27 cellular contexts compared by ENCODE assay signal in the genomic region with DNA sequence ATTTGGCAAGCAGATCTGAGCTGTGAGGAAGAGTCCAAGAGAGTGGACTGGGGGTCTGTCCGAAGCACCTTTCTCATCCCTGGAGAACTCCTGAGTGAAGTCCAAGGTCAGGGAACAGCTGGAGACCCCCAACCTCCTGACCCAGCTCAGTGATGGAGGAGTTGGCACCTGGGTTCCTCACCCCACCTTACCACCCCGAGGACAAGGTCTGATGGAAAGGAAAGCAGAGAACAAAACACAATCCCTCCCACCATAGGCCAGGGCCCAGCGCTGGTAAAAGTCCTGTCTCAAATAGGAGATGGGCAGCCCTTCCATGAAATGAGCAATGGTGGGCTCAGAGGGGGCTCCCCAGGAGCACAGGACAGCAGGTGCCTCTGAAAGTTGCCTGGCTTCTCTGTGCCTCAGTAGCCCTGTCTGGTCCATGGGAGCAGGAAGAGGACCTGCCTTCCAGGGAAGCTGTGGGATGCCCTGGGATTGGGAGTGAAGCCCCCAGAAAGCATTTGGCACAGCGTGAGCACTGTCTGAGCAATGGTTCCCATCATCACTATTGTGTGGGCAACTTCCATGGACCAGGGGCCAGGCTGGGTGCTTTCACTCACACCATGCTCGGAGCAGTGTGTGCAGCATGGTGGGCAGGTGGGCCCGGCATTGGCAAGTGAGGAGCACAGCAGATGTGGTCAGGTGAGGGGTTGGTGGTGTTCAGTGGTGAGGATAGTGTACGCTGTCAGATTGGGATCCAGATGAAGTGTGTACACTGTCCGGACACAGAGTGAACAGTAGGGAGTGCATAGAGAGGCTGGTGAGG. TPM values are rescaled to one million over a fixed set of nuclear protein-coding genes. Genes with fewer than 3 reads are reported as not detected.
DNase-seq lines count a peak whose midpoint lies in the region; ATAC-seq and TF ChIP-seq lines count a peak whose summit lies in the region.
"Had no signal": no experiment of that assay in that cellular context is flagged by ENCODE, and none has a peak within 500 bp of the region (broad histone marks: within the 10 kb centered on the region; RNA-seq: fewer than 3 reads in every experiment).

No MANE protein-coding gene starts in this region.

- no peak overlapping the region for H3K27ac ChIP-seq in neuronal stem cell (replicated peaks; ENCODE audit: low read length)
- peak overlapping the region; percentile 89 for H3K27ac ChIP-seq in vagina
- H3K27ac ChIP-seq in H9 (ENCODE audit: insufficient read length, low read depth, low read length): no peak overlapping the region
- H3K27ac ChIP-seq: BLaER1 treated with 17β-estradiol and CSF1 and Interleukin-3, amounts not matched to agents 10 nM and 100 nM; parathyroid adenoma had no signal

- no peak overlapping the region for H4K5ac ChIP-seq in H9 (ENCODE audit: insufficient read length, low read depth, low read length)

- TF ChIP-seq POLR2A in vagina (IDR thresholded peaks at IDR 0.05): no peak

- TF ChIP-seq CTCF in epithelial cell of esophagus (IDR thresholded peaks at IDR 0.05; ENCODE audit: insufficient read depth, low read depth, low read length, missing control alignments): no peak
- TF ChIP-seq CTCF in vagina (IDR thresholded peaks at IDR 0.05): no peak
- no peak for TF ChIP-seq CTCF in H9 (conservative IDR thresholded peaks at IDR 0.05)

- H3K79me1 ChIP-seq in neuronal stem cell (ENCODE audit: low read depth, low read length) (no peaks in the 10 kb centered on the region), H9 (ENCODE audit: insufficient read depth, low read depth, low read length, poor library complexity, severe bottlenecking) (no peaks in the 10 kb centered on the region)

- no peaks in the 10 kb centered on the region for H3K79me2 ChIP-seq in H9 (ENCODE audit: insufficient read depth, low read length)
- H3K79me2 ChIP-seq: hepatocyte, parathyroid adenoma had no signal

- no peak overlapping the region for H2AK5ac ChIP-seq in neuronal stem cell (ENCODE audit: low read depth, low read length)
- H2AK5ac ChIP-seq in H9 (ENCODE audit: insufficient read length, low read length): no peak overlapping the region

- peak overlapping the region; percentile 100 for H3K4me3 ChIP-seq in epithelial cell of esophagus (ENCODE audit: low read length)
- H3K4me3 ChIP-seq in neuronal stem cell (ENCODE audit: low read length in 2 of 2): no peak overlapping the region
- H3K4me3 ChIP-seq in vagina: peak overlapping the region in 1 of 2 donors; percentile 20
- H3K4me3 ChIP-seq: BLaER1 treated with 17β-estradiol and CSF1 and Interleukin-3, amounts not matched to agents 10 nM and 100 nM; hepatocyte had no signal

- H2AFZ ChIP-seq in neuronal stem cell (ENCODE audit: low read length) (no peak overlapping the region), H9 (ENCODE audit: low read length) (no peak overlapping the region)
- H2AFZ ChIP-seq: hepatocyte, parathyroid adenoma had no signal

- H3K14ac ChIP-seq in neuronal stem cell (ENCODE audit: low read length) (peak overlapping the region; percentile 3), H9 (ENCODE audit: insufficient read depth, low read length) (no peak overlapping the region)

- H4K8ac ChIP-seq in neuronal stem cell (ENCODE audit: low read depth, low read length): no peak overlapping the region
- H4K8ac ChIP-seq in H9 (replicated peaks; ENCODE audit: insufficient read length, low read depth, low read length): no peak overlapping the region

- intact Hi-C loops in cardiac septum (cut with DNase I): no loop called here
- intact Hi-C loops in Right ventricle myocardium superior (cut with DNase I): no loop called here
- intact Hi-C loops in vagina (cut with DNase I): no loop called here

- H3K36me3 Mint-ChIP-seq in H9 (ENCODE audit: insufficient read depth in 1 of 3, low read depth in 3 of 3): no peaks in the 10 kb centered on the region
- H3K36me3 Mint-ChIP-seq: activated naive CD4-positive, alpha-beta T cell treated with anti-CD3 and anti-CD28 coated beads, Interleukin-2, amount 50 U/mL, for 72 hours; immature natural killer cell had no signal

- H4K20me1 ChIP-seq in H9 (ENCODE audit: control insufficient read depth, insufficient read depth, insufficient read length): no peaks in the 10 kb centered on the region

- H3K36me3 ChIP-seq in neuronal stem cell (replicated peaks in 1 of 2; ENCODE audit: control insufficient read depth in 2 of 2, insufficient read depth in 2 of 2, low read length in 2 of 2) (no peaks in the 10 kb centered on the region), vagina (peaks cover 0 to 14% of the 10 kb centered on the region in 2 donors)
- H3K36me3 ChIP-seq: BLaER1 treated with 17β-estradiol and CSF1 and Interleukin-3, amounts not matched to agents 10 nM and 100 nM had no signal

- H2BK15ac ChIP-seq in neuronal stem cell (ENCODE audit: low read length): no peak overlapping the region
- H2BK15ac ChIP-seq in H9 (ENCODE audit: low read depth, low read length): no peak overlapping the region

- no peak overlapping the region for H3K56ac ChIP-seq in H9 (ENCODE audit: insufficient read length, low read depth, low read length)

- H3K4me1 Mint-ChIP-seq in H9: peaks cover 2 to 3% of the 10 kb centered on the region in 2 experiments; a peak in 3 of 4 replicates
- H3K4me1 Mint-ChIP-seq: activated CD4-positive, alpha-beta T cell treated with anti-CD3 and anti-CD28 coated beads, Interleukin-2, amount 10 ng/mL, durations not matched to agents 24 days and 14 days; immature natural killer cell had no signal

- H3K23ac ChIP-seq in neuronal stem cell (ENCODE audit: low read depth, low read length, poor library complexity) (peak overlapping the region; percentile 5), H9 (ENCODE audit: insufficient read length, low read depth, low read length) (no peak overlapping the region)

- no peak overlapping the region for H2BK12ac ChIP-seq in neuronal stem cell (ENCODE audit: low read length)
- no peak overlapping the region for H2BK12ac ChIP-seq in H9 (ENCODE audit: insufficient read length, low read depth, low read length)

- H3K9me3 ChIP-seq in neuronal stem cell (replicated peaks in 1 of 2; ENCODE audit: control insufficient read depth in 2 of 2, insufficient read depth in 1 of 2, low read depth in 1 of 2, low read length in 2 of 2) (no peaks in the 10 kb centered on the region), vagina (no peaks in the 10 kb centered on the region), H9 (ENCODE audit: control insufficient read depth, low read depth, low read length) (no peaks in the 10 kb centered on the region)
- H3K9me3 ChIP-seq: BLaER1 treated with 17β-estradiol and CSF1 and Interleukin-3, amounts not matched to agents 10 nM and 100 nM; SK-N-SH had no signal

- H2BK5ac ChIP-seq in neuronal stem cell (ENCODE audit: low read length) (no peak overlapping the region), H9 (ENCODE audit: insufficient read length, low read length) (no peak overlapping the region)

- H3T11ph ChIP-seq in H9 (ENCODE audit: low read length): no peak overlapping the region

- peak overlapping the region; percentile 8 for H3K18ac ChIP-seq in neuronal stem cell (ENCODE audit: low read length)
- H3K18ac ChIP-seq in H9 (ENCODE audit: insufficient read length, low read depth, low read length): no peak overlapping the region

- H3K27ac Mint-ChIP-seq in H9: no peak overlapping the region; a peak in 1 of 7 replicates
- H3K27ac Mint-ChIP-seq: activated CD4-positive, alpha-beta T cell treated with anti-CD3 and anti-CD28 coated beads, Interleukin-2, amount 10 ng/mL, durations not matched to agents 24 days and 14 days; activated naive CD4-positive, alpha-beta T cell treated with anti-CD3 and anti-CD28 coated beads, Interleukin-2, amount 50 U/mL, for 72 hours; immature natural killer cell; T-helper 17 cell had no signal

- peaks cover 0 to 56% (median 0%) of the 10 kb centered on the region in 3 experiments for H3K27me3 ChIP-seq in neuronal stem cell (ENCODE audit: control insufficient read depth in 3 of 3, insufficient read depth in 3 of 3, low read depth in 1 of 3, low read length in 3 of 3)
- no peaks in the 10 kb centered on the region for H3K27me3 ChIP-seq in vagina
- H3K27me3 ChIP-seq in H9 (ENCODE audit: insufficient read depth, low read length): no peaks in the 10 kb centered on the region
- H3K27me3 ChIP-seq: BLaER1 treated with 17β-estradiol and CSF1 and Interleukin-3, amounts not matched to agents 10 nM and 100 nM; hepatocyte had no signal

- H2BK120ac ChIP-seq in neuronal stem cell (ENCODE audit: low read depth, low read length) (no peak overlapping the region), H9 (ENCODE audit: low read depth, low read length, poor library complexity, severe bottlenecking) (no peak overlapping the region)

- H3K4ac ChIP-seq in neuronal stem cell (ENCODE audit: low read length) (no peak overlapping the region), H9 (ENCODE audit: low read depth, low read length) (no peak overlapping the region)

- peaks cover 73% of the 10 kb centered on the region for H3K27me3 Mint-ChIP-seq in H9 (ENCODE audit: low read depth)
- H3K27me3 Mint-ChIP-seq: activated CD4-positive, alpha-beta T cell treated with anti-CD3 and anti-CD28 coated beads, Interleukin-2, amount 10 ng/mL, durations not matched to agents 24 days and 14 days had no signal

- DNase-seq in cardiac septum (ENCODE audit: low spot score): peak; percentile 72
- DNase-seq in Right ventricle myocardium superior: no peak
- no peak for DNase-seq in epithelial cell of esophagus (ENCODE audit: low read depth)
- no peak for DNase-seq in neuronal stem cell (ENCODE audit: low spot score)
- DNase-seq in vagina (ENCODE audit: extremely low spot score in 2 of 2): no peak
- no peak for DNase-seq in H9
- DNase-seq in NCI-H2029 (lab: John Stamatoyannopoulos, UW): no peak
- DNase-seq in NCI-H187 (lab: John Stamatoyannopoulos, UW): no peak
- DNase-seq: activated CD4-positive, alpha-beta T cell treated with anti-CD3 and anti-CD28 coated beads, Interleukin-2, amount 10 ng/mL, durations not matched to agents 24 days and 14 days; activated T-cell treated with anti-CD3 and anti-CD28 coated beads, Interleukin-2, amount 50 U/mL, for 4 hours; cerebellar nuclear complex; DND-41; erythroblast; foreskin melanocyte; H7; immature natural killer cell; Kasumi-1; left ventricle myocardium superior; NCI-H1694 treated with DMSO at 0.1 percent for 48 hours; SK-N-SH had no signal

- no peaks in the 10 kb centered on the region for H3K9me3 Mint-ChIP-seq in H9
- H3K9me3 Mint-ChIP-seq: activated CD4-positive, alpha-beta T cell treated with anti-CD3 and anti-CD28 coated beads, Interleukin-2, amount 10 ng/mL, durations not matched to agents 24 days and 14 days; activated naive CD4-positive, alpha-beta T cell treated with anti-CD3 and anti-CD28 coated beads, Interleukin-2, amount 50 U/mL, for 72 hours; activated T-cell treated with anti-CD3 and anti-CD28 coated beads, Interleukin-2, amount 50 U/mL, for 4 hours; immature natural killer cell had no signal

- peaks cover 0 to 4% of the 10 kb centered on the region in 2 donors for H3K4me1 ChIP-seq in neuronal stem cell (ENCODE audit: control insufficient read depth in 2 of 2, insufficient read depth in 1 of 2, low read depth in 1 of 2, low read length in 2 of 2)
- peaks cover 38% of the 10 kb centered on the region for H3K4me1 ChIP-seq in vagina
- H3K4me1 ChIP-seq in H9 (ENCODE audit: insufficient read depth, low read length): no peaks in the 10 kb centered on the region
- H3K4me1 ChIP-seq: BLaER1 treated with 17β-estradiol and CSF1 and Interleukin-3, amounts not matched to agents 10 nM and 100 nM; parathyroid adenoma had no signal

- WGBS in neuronal stem cell (ENCODE audit: extremely low coverage in 2 of 2, insufficient read length in 2 of 2, insufficient replicate concordance in 1 of 2), 2 donors: no CpG with 5 or more reads among the region's 8 CpGs
- no CpG with 5 or more reads among the region's 8 CpGs for WGBS in H9 (ENCODE audit: extremely low coverage, insufficient read length, low lambda C conversion rate)

- ATAC-seq in Right ventricle myocardium superior (ENCODE audit: poor library complexity): no peak
- ATAC-seq: activated naive CD4-positive, alpha-beta T cell treated with anti-CD3 and anti-CD28 coated beads, Interleukin-2, amount 50 U/mL, for 72 hours; activated T-cell treated with anti-CD3 and anti-CD28 coated beads, Interleukin-2, amount 50 U/mL, for 4 hours; left ventricle myocardium superior; T-helper 17 cell had no signal

- no peak overlapping the region for H3K4me2 ChIP-seq in neuronal stem cell (ENCODE audit: insufficient read depth, low read length, poor library complexity, severe bottlenecking)
- H3K4me2 ChIP-seq in H9 (ENCODE audit: insufficient read depth, insufficient read length, low read length): no peak overlapping the region
- H3K4me2 ChIP-seq: BLaER1 treated with 17β-estradiol and CSF1 and Interleukin-3, amounts not matched to agents 10 nM and 100 nM; hepatocyte; SK-N-SH had no signal

- H3K4me3 Mint-ChIP-seq in H9: no peak overlapping the region
- H3K4me3 Mint-ChIP-seq: activated CD4-positive, alpha-beta T cell treated with anti-CD3 and anti-CD28 coated beads, Interleukin-2, amount 10 ng/mL, durations not matched to agents 24 days and 14 days; activated T-cell treated with anti-CD3 and anti-CD28 coated beads, Interleukin-2, amount 50 U/mL, for 4 hours; immature natural killer cell; T-helper 17 cell had no signal

- no peaks in the 10 kb centered on the region for H3K23me2 ChIP-seq in H9 (ENCODE audit: insufficient read length, low read depth, low read length, poor library complexity, severe bottlenecking)

- H4K91ac ChIP-seq in neuronal stem cell (ENCODE audit: low read depth, low read length, poor library complexity) (no peak overlapping the region), H9 (ENCODE audit: insufficient read length, low read depth, low read length) (no peak overlapping the region)

- no peak overlapping the region for H2BK20ac ChIP-seq in H9 (ENCODE audit: low read depth, low read length, poor library complexity, severe bottlenecking)

- H3K9ac ChIP-seq in neuronal stem cell (ENCODE audit: low read depth, low read length, poor library complexity): no peak overlapping the region
- H3K9ac ChIP-seq in H9 (ENCODE audit: extremely low read depth, insufficient read length, low read length): no peak overlapping the region
- H3K9ac ChIP-seq: BLaER1 treated with 17β-estradiol and CSF1 and Interleukin-3, amounts not matched to agents 10 nM and 100 nM; parathyroid adenoma; SK-N-SH had no signal

RNA-seq across cellular contexts. Expression of gene TRIM29, which starts 7.5 kb away (rescaled TPM):
- total RNA-seq in cardiac septum (not detected), Right ventricle myocardium superior (not detected), vagina (729 TPM), H9 (2021) (not detected in 2 replicates)
- polyA plus RNA-seq in neuronal stem cell (2013, experiment 1 of 2): 0.03 TPM
- not detected for polyA plus RNA-seq in neuronal stem cell (2013, experiment 2 of 2)
- total RNA-seq: activated CD4-positive, alpha-beta T cell treated with anti-CD3 and anti-CD28 coated beads, Interleukin-2, amount 10 ng/mL, durations not matched to agents 24 days and 14 days; activated naive CD4-positive, alpha-beta T cell treated with anti-CD3 and anti-CD28 coated beads, Interleukin-2, amount 50 U/mL, for 72 hours; activated T-cell treated with anti-CD3 and anti-CD28 coated beads, Interleukin-2, amount 50 U/mL, for 4 hours; mononuclear cell; RPMI7951; T-helper 17 cell had no signal
- polyA plus RNA-seq: immature natural killer cell had no signal

Comparison
In these comparisons a context has a peak if more than half of its experiments do, and no peak if none do; other contexts are left out.
1. RNA of gene TRIM29, which starts 7.5 kb away (total RNA-seq): 729 TPM in vagina (single experiment); not detected in cardiac septum (single experiment), not detected in H9 and not detected in Right ventricle myocardium superior (single experiment); every median in the first group is over 100 times any median in the second.